Comparison of ENCODE assay signal across 10 cellular contexts in the genomic region with DNA sequence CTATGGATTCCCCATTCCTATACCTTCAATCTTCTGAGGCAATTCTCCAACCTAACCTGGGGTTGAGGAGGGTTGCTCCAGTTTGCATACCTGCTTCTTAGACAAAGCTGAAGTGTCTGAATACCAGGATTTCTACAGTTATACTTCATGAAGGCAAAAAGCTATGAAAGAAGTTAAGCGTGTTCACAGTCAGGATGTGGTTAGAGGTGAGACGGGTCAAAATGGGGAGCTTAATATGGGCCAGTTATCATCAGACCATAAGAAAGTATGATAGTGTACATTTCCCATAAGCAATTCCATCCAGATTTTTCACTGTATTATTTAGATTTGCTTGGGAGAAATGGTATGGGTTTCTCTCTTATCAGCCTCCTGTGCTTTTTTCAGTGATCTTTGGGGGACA.
"Had no signal": no experiment of that assay in that cellular context is flagged by ENCODE, and none has a peak within 500 bp of the region (broad histone marks: within the 10 kb centered on the region; RNA-seq: fewer than 3 reads in every experiment).

No MANE protein-coding gene starts in this region.

- H3K4me3 ChIP-seq: GM23248, HAP-1 had no signal

- DNase-seq: GM23248, GOT3, H7, HFFc6, IMR-90, Karpas-422, KBM-7 had no signal

- H2AFZ ChIP-seq: GM23248 had no signal

- H3K36me3 ChIP-seq: HAP-1 had no signal

- ATAC-seq: HCT116 had no signal

- H3K9me3 ChIP-seq: HAP-1 had no signal

- H3K4me2 ChIP-seq: KMS-11 had no signal

- H3K9ac ChIP-seq: GM23248, KMS-11 had no signal

- H3K4me1 ChIP-seq: HAP-1 had no signal

- H3K27ac ChIP-seq: GM23248, KMS-11 had no signal
